9 cellular contexts compared by ENCODE assay signal in the genomic region with DNA sequence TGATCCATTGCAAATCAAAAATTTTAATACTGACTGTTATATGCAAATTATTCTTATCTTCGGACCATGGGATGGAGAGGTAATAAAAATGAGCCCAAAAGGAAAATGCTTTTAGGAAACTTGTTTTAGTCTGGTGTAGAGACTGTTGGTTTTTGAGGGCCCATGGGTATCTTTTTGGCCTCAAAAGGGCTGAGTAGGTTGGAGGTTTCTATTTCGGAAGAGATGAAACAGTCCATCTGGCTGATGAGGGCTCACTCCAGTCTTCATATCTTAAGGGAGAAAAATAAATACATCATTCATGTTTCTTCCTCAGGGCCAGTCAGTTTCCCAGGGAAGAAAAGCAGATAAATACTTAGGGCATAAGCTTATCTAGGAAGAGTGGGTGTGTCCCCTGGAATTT.
"Had no signal": no experiment of that assay in that cellular context is flagged by ENCODE, and none has a peak within 500 bp of the region (broad histone marks: within the 10 kb centered on the region; RNA-seq: fewer than 3 reads in every experiment).

No MANE protein-coding gene starts in this region.

- ATAC-seq: GM23338, K562 had no signal

- H3K4me2 ChIP-seq: GM23338 had no signal

- FAIRE-seq: H1, H54, HTR-8/SVneo, K562 had no signal

- H2AFZ ChIP-seq: GM23338 had no signal

- H3K4me3 ChIP-seq: GM23338, K562 had no signal

- DNase-seq: H9, HCEC 1CT, IMR-90, KG1 had no signal
